7 cellular contexts compared by ENCODE assay signal in the genomic region with DNA sequence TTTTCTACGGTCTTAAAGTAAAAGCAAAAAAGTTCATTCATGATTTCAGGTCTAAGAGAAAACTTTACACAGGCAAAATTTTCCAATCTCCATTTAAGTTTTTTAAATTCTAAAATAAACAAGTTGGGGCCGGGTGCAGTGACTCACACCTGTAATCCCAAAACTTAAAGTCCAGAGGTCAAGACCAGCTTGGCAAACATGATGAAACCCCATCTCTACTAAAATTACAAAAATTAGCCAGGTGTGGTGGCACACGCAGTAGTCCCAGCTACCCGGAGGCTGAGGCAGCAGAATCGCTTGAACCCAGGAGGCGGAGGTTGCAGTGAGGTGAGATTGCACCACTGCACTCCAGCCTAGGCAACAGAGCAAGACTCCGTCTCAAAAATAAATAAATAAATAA. TPM values are rescaled to one million over a fixed set of nuclear protein-coding genes. Genes with fewer than 3 reads are reported as not detected.
DNase-seq lines count a peak whose midpoint lies in the region; ATAC-seq, FAIRE-seq and TF ChIP-seq lines count a peak whose summit lies in the region.
"Not testable (repeated sequence)": the region's sequence is repeated elsewhere in the genome, so short reads cannot be mapped to it uniquely, and the experiment has no call there.

No MANE protein-coding gene starts in this region.

- not testable (repeated sequence) for H3K9me3 Mint-ChIP-seq in WTC11

- H3K27ac Mint-ChIP-seq in WTC11 = not testable (repeated sequence)

- 83% methylated on average over 7 of the region's 7 CpGs for WGBS in A549 (ENCODE audit: missing lambda C conversion rate)
- WGBS in HepG2 (ENCODE audit: low lambda C conversion rate) = 58% methylated on average over 7 of the region's 7 CpGs
- WGBS in right lobe of liver (ENCODE audit: insufficient coverage, low coverage, low lambda C conversion rate, missing lambda C conversion rate) = 32% methylated on average over 7 of the region's 7 CpGs

- not testable (repeated sequence) for H2AFZ ChIP-seq in PC-3 (ENCODE audit: low read length); HepG2 (ENCODE audit: low read length)

- POLR2A ChIA-PET in A549 (lab: Yijun Ruan, JAX); PC-3 (lab: Charles Lee; ENCODE audit: unreplicated experiment); WTC11 (lab: Charles Lee); HepG2 (lab: Yijun Ruan, JAX): not testable (repeated sequence)

- not testable (repeated sequence) for H3K36me3 Mint-ChIP-seq in WTC11

- not testable (repeated sequence) for H3K4me1 Mint-ChIP-seq in WTC11

- not testable (repeated sequence) for H3K4me1 ChIP-seq in A549; PC-3 (ENCODE audit: insufficient read depth, low read length); right lobe of liver
- peaks cover 12% of the 10 kb centered on the region for H3K4me1 ChIP-seq in HepG2 (ENCODE audit: insufficient read depth, low read length)

- peak overlapping the region; percentile 15; the same call in 1 of the 3 replicates for H3K4me2 ChIP-seq in A549
- H3K4me2 ChIP-seq in PC-3 (ENCODE audit: low read length); HepG2 (ENCODE audit: low read depth, low read length): not testable (repeated sequence)

- H3K36me3 ChIP-seq in PC-3 (ENCODE audit: low read depth, low read length) = peaks cover 16% of the 10 kb centered on the region
- H3K36me3 ChIP-seq in bronchial epithelial cell (ENCODE audit: control insufficient read depth, insufficient read depth, low read length) = not testable (repeated sequence)
- peaks cover 6 to 18% of the 10 kb centered on the region in 2 experiments for H3K36me3 ChIP-seq in HepG2 (replicated peaks in 1 of 2; ENCODE audit: control insufficient read depth in 1 of 2, insufficient read depth in 2 of 2, low read length in 2 of 2)
- H3K36me3 ChIP-seq in right lobe of liver = peaks cover 5 to 37% (median 24%) of the 10 kb centered on the region in 4 donors

- TF ChIP-seq POLR2A in A549 (IDR thresholded peaks at IDR 0.05; ENCODE audit: low read length); HepG2 (IDR thresholded peaks at IDR 0.05; ENCODE audit: insufficient read depth in 1 of 2, low read depth in 2 of 2, low read length in 2 of 2); right lobe of liver (IDR thresholded peaks at IDR 0.05): not testable (repeated sequence)

- not testable (repeated sequence) for H4K20me1 ChIP-seq in PC-3 (ENCODE audit: low read length); HepG2 (ENCODE audit: insufficient read depth, low read length)

- not testable (repeated sequence) for H3K9me3 ChIP-seq in A549; PC-3 (ENCODE audit: low read length); HepG2 (ENCODE audit: low read length); right lobe of liver

- not testable (repeated sequence) for H3K9ac ChIP-seq in PC-3 (ENCODE audit: low read length); HepG2 (ENCODE audit: insufficient read depth, low read depth, low read length)

- H3K9me2 ChIP-seq in PC-3 (replicated peaks; ENCODE audit: low read length) = not testable (repeated sequence)

- not testable (repeated sequence) for TF ChIP-seq RAD21 in A549 (conservative IDR thresholded peaks at IDR 0.05 in 1 of 2, IDR thresholded peaks at IDR 0.05 in 1 of 2); HepG2 (CRISPR knock-in tag; IDR thresholded peaks at IDR 0.05)

- not testable (repeated sequence) for DNase-seq in A549 (ENCODE audit: low read depth in 1 of 2, low spot score in 1 of 2); WTC11 (ENCODE audit: low spot score)
- DNase-seq in DMS53 (lab: John Stamatoyannopoulos, UW) (peak; percentile 15), PC-3 (peak; percentile 6), bronchial epithelial cell (ENCODE audit: low read depth) (peak; percentile 4), HepG2 (ENCODE audit: low spot score) (peak; percentile 39), right lobe of liver (peak; percentile 63 to 83 (median 76))

- BruUV-seq in PC-3 (replicated peaks; lab: Mats Ljungman, UMichigan); HepG2 (replicated peaks; lab: Mats Ljungman, UMichigan): not testable (repeated sequence)

- H3K27me3 ChIP-seq in PC-3 (ENCODE audit: low read length); bronchial epithelial cell (ENCODE audit: control insufficient read depth, insufficient read depth, low read length); HepG2 (ENCODE audit: control insufficient read depth in 1 of 2, insufficient read depth in 2 of 2, low read length in 2 of 2); right lobe of liver: not testable (repeated sequence)

- H3K27ac ChIP-seq in A549; PC-3 (ENCODE audit: low read length); HepG2 (ENCODE audit: extremely low read length, insufficient read depth, low read length): not testable (repeated sequence)
- H3K27ac ChIP-seq in right lobe of liver = peak overlapping the region; percentile 31 to 54 (median 37)

- H3K4me3 ChIP-seq in A549; PC-3 (ENCODE audit: low read length); bronchial epithelial cell (ENCODE audit: low read depth, low read length); HepG2 (replicated peaks in 1 of 3; ENCODE audit: insufficient read depth in 1 of 3, low read depth in 2 of 3, low read length in 3 of 3): not testable (repeated sequence)
- H3K4me3 ChIP-seq in right lobe of liver = peak overlapping the region in 2 of 3 donors; percentile 28 to 31

- H3K4me3 Mint-ChIP-seq in WTC11 = not testable (repeated sequence)

- not testable (repeated sequence) for TF ChIP-seq EP300 in A549 (IDR thresholded peaks at IDR 0.05); HepG2 (IDR thresholded peaks at IDR 0.05; ENCODE audit: low read depth in 2 of 2, low read length in 2 of 2); HepG2 (CRISPR knock-in tag; IDR thresholded peaks at IDR 0.05; ENCODE audit: borderline replicate concordance)

- intact Hi-C loops in PC-3 (cut with micrococcal nuclease); HepG2 (cut with micrococcal nuclease; ENCODE audit: unreplicated experiment); right lobe of liver (cut with DNase I): not testable (repeated sequence)

- FAIRE-seq in A549 (lab: Jason Lieb, UNC); bronchial epithelial cell (lab: Jason Lieb, UNC); HepG2 (lab: Jason Lieb, UNC): not testable (repeated sequence)

- not testable (repeated sequence) for H3K27me3 Mint-ChIP-seq in WTC11 (ENCODE audit: low read depth)

- in situ Hi-C loops in HepG2 (cut with HindIII; ENCODE audit: extremely low pct_ligation_motif_present, low pct_unique_long_range_greater_than_20kb) = not testable (repeated sequence)

- not testable (repeated sequence) for H3F3A ChIP-seq in PC-3 (ENCODE audit: low read length, unreplicated experiment)

- CTCF ChIA-PET in A549 (lab: Yijun Ruan, JAX); PC-3 (lab: Charles Lee); WTC11 (lab: Charles Lee); HepG2 (lab: Yijun Ruan, JAX; ENCODE audit: low intra/inter-chr PET ratio, low total read pairs): not testable (repeated sequence)

- TF ChIP-seq CTCF in A549 (IDR thresholded peaks at IDR 0.05); PC-3 (conservative IDR thresholded peaks at IDR 0.05; ENCODE audit: low read depth, low read length); WTC11 (IDR thresholded peaks at IDR 0.05); bronchial epithelial cell (IDR thresholded peaks at IDR 0.05; ENCODE audit: insufficient read depth, low read length, severe bottlenecking); HepG2 (CRISPR knock-in tag; IDR thresholded peaks at IDR 0.05); right lobe of liver (IDR thresholded peaks at IDR 0.05): not testable (repeated sequence)

- not testable (repeated sequence) for H3K79me2 ChIP-seq in PC-3 (ENCODE audit: low read length); HepG2 (ENCODE audit: insufficient read depth, low read length)

- ATAC-seq in A549, PC-3, WTC11, HepG2: not testable (repeated sequence)
- ATAC-seq in right lobe of liver = peak; percentile 93 to 98 (median 96)

RNA-seq across cellular contexts. Expression of a gene that starts 47.3 kb away (rescaled TPM):
- polyA plus RNA-seq in A549 (2011; rRNA removed) (22.6 and 24.6 TPM in 2 replicates), A549 (2017; fragmentation: RNase III; extraction: RNeasy Plus Mini Kit Qiagen cat#74134 plus additional on column Dnase treatment) (3.5 to 4.2 TPM (median 3.9 TPM) in 3 replicates), HepG2 (2011; rRNA removed) (11.2 and 13.3 TPM in 2 replicates)
- polyA plus RNA-seq in A549 (2012; cell fraction: cytosol; rRNA removed) = 1.7 and 2.3 TPM in 2 replicates
- 0.96 and 3.0 TPM in 2 replicates for polyA plus RNA-seq in A549 (2012; cell fraction: nucleus; rRNA removed)
- polyA minus RNA-seq in A549 (2011; rRNA and poly(A)+ RNA removed) = 26.0 TPM in 2 replicates
- total RNA-seq in PC-3 (2014; rRNA removed) (16.5 and 23.0 TPM in 2 replicates), WTC11 (2021) (14.1 to 19.2 TPM (median 17.7 TPM) in 3 replicates), bronchial epithelial cell (15.0 and 31.6 TPM in 2 replicates), HepG2 (2016; rRNA removed; fragmentation: Illumina TruSeq; extraction: Trizol) (13.2 and 18.1 TPM in 2 replicates), right lobe of liver (10 to 100 TPM; 21.4 to 30.8 (median 24.8) TPM)
- 4.5 and 8.0 TPM in 2 replicates for total RNA-seq in HepG2 (2016; cell fraction: cytosol; rRNA removed; fragmentation: Illumina TruSeq; extraction: Trizol; ENCODE audit: low read depth)
- 13.9 and 16.6 TPM in 2 replicates for total RNA-seq in HepG2 (2016; cell fraction: insoluble cytoplasmic fraction; rRNA removed; fragmentation: Illumina TruSeq; extraction: Trizol)
- total RNA-seq in HepG2 (2016; cell fraction: membrane; rRNA removed; fragmentation: Illumina TruSeq; extraction: Trizol) = 4.3 TPM in 2 replicates
- 39.7 and 42.2 TPM in 2 replicates for total RNA-seq in HepG2 (2016; cell fraction: nucleus; rRNA removed; fragmentation: Illumina TruSeq; extraction: Trizol)
- polyA plus RNA-seq in HepG2 (2011; cell fraction: cytosol; rRNA removed) = 1.7 and 3.0 TPM in 2 replicates
- 11.6 and 15.9 TPM in 2 replicates for polyA plus RNA-seq in HepG2 (2011; cell fraction: nucleus; rRNA removed)
- 9.1 and 10.4 TPM in 2 replicates for polyA plus RNA-seq in HepG2 (2012)
- 0.18 and 0.20 TPM in 2 replicates for polyA plus RNA-seq in HepG2 (2016; cell fraction: cytosol; fragmentation: Illumina TruSeq; extraction: Trizol; ENCODE audit: low read depth)
- 5.3 and 5.5 TPM in 2 replicates for polyA plus RNA-seq in HepG2 (2016; cell fraction: insoluble cytoplasmic fraction; fragmentation: Illumina TruSeq; extraction: Trizol; ENCODE audit: low read depth)
- 0.53 and 0.72 TPM in 2 replicates for polyA plus RNA-seq in HepG2 (2016; cell fraction: membrane; fragmentation: Illumina TruSeq; extraction: Trizol; ENCODE audit: low read depth)
- polyA plus RNA-seq in HepG2 (2016; cell fraction: nucleus; fragmentation: Illumina TruSeq; extraction: Trizol; ENCODE audit: insufficient read depth, low read depth) = 10.6 and 13.2 TPM in 2 replicates
- polyA minus RNA-seq in HepG2 (2011; rRNA and poly(A)+ RNA removed; ENCODE audit: low replicate concordance) = 13.8 and 13.9 TPM in 2 replicates
- 20.5 and 24.2 TPM in 2 replicates for polyA minus RNA-seq in HepG2 (2011; cell fraction: cytosol; rRNA and poly(A)+ RNA removed)
- polyA minus RNA-seq in HepG2 (2011; cell fraction: nucleus; rRNA and poly(A)+ RNA removed) = 161 and 189 TPM in 2 replicates
